In the genomic region with DNA sequence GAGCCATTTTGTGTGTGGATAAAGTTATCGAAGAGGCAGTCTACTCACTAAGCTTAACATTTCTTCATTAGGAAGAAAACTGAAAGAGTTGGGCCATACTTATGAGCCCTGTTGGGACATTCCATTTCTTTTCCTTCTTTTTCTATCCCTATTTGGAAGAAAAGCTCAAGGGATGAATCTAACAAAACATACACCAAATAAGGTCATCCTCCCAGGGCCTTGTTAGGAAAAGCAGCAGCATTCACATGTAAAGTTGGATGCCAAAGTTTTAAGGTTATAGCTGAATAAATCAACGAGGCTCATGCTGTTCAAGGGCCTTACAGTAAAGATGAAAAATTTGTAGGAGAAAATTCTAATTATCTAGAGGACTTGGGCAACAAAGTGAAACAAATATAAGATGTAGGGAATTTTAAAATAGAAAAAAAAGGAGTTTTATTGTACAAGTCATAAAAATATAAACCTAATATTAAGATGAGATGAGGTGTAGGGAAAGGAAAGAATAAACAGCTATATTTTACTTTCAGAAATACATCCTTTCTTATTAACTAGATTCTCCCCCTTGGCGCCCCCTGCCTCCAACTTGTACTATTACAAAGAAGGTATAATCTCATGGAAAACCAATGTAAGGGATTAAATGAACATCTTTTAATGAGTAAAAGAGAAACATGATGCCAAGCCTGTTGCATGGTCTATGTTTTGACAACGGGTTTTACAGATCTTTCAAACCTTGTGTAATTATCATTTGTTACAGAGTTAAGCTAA, we compare ENCODE assay signal across 14 cellular contexts.
DNase-seq lines count a peak whose midpoint lies in the region; FAIRE-seq and TF ChIP-seq lines count a peak whose summit lies in the region.
"Had no signal": no experiment of that assay in that cellular context is flagged by ENCODE, and none has a peak within 500 bp of the region (broad histone marks: within the 10 kb centered on the region; RNA-seq: fewer than 3 reads in every experiment).

No MANE protein-coding gene starts in this region.

- no peaks in the 10 kb centered on the region for H3K36me3 ChIP-seq in brain microvascular endothelial cell (replicated peaks)
- H3K36me3 ChIP-seq in colonic mucosa: no peaks in the 10 kb centered on the region
- H3K36me3 ChIP-seq: BLaER1, breast epithelium had no signal

- no peaks in the 10 kb centered on the region for H3K4me1 ChIP-seq in colonic mucosa
- H3K4me1 ChIP-seq: breast epithelium, psoas muscle had no signal

- H3K9ac ChIP-seq in colonic mucosa (ENCODE audit: low read depth in 2 of 2, low read length in 2 of 2): no peak overlapping the region
- H3K9ac ChIP-seq: BLaER1 had no signal

- H3K27ac Mint-ChIP-seq in activated naive CD4-positive, alpha-beta T cell treated with anti-CD3 and anti-CD28 coated beads for 36 hours: no peak overlapping the region
- H3K27ac Mint-ChIP-seq in osteocyte (ENCODE audit: unreplicated experiment): no peak overlapping the region
- no peak overlapping the region for H3K27ac Mint-ChIP-seq in activated T-helper 2 cell treated with anti-CD3 and anti-CD28 coated beads, Interferon-gamma antibody, Interleukin-2, Interleukin-4, amounts not matched to agents 10 μg/mL and 5 μg/mL and 100 μg/mL, durations not matched to agents 14 hours and 24 hours and 36 hours

- TF ChIP-seq CTCF in NB4 (IDR thresholded peaks at IDR 0.05; ENCODE audit: low read depth, low read length) (peak; percentile 27), brain microvascular endothelial cell (IDR thresholded peaks at IDR 0.05; ENCODE audit: low read depth, low read length, missing control alignments) (peak; percentile 43), osteocyte (IDR thresholded peaks at IDR 0.05) (peak; percentile 43), colonic mucosa (IDR thresholded peaks at IDR 0.05) (no peak)

- no peaks in the 10 kb centered on the region for H3K9me3 Mint-ChIP-seq in activated naive CD4-positive, alpha-beta T cell treated with anti-CD3 and anti-CD28 coated beads for 36 hours
- no peaks in the 10 kb centered on the region for H3K9me3 Mint-ChIP-seq in osteocyte (ENCODE audit: unreplicated experiment)
- H3K9me3 Mint-ChIP-seq in activated T-helper 2 cell treated with anti-CD3 and anti-CD28 coated beads, Interferon-gamma antibody, Interleukin-2, Interleukin-4, amounts not matched to agents 10 μg/mL and 5 μg/mL and 100 μg/mL, durations not matched to agents 14 hours and 24 hours and 36 hours: no peaks in the 10 kb centered on the region

- no peaks in the 10 kb centered on the region for H3K9me3 ChIP-seq in colonic mucosa
- H3K9me3 ChIP-seq: BLaER1, breast epithelium, psoas muscle had no signal

- TF ChIP-seq POLR2A in NB4 (IDR thresholded peaks at IDR 0.05; ENCODE audit: extremely low read depth, insufficient read length): no peak

- in situ Hi-C loops in brain microvascular endothelial cell (cut with HindIII; ENCODE audit: low pct_ligation_motif_present, low sequenced_read_pairs): no loop called here

- FAIRE-seq in urothelium cell line (lab: Jason Lieb, UNC): no peak

- no peak overlapping the region for H3K4me3 ChIP-seq in NB4 (ENCODE audit: low read depth, low read length)
- no peak overlapping the region for H3K4me3 ChIP-seq in brain microvascular endothelial cell (ENCODE audit: low read depth, low read length)
- H3K4me3 ChIP-seq in colonic mucosa: no peak overlapping the region
- H3K4me3 ChIP-seq: BLaER1, breast epithelium, lung, psoas muscle, SK-N-MC had no signal

- intact Hi-C loops in activated naive CD4-positive, alpha-beta T cell treated with anti-CD3 and anti-CD28 coated beads for 36 hours (cut with micrococcal nuclease): no loop called here
- intact Hi-C loops in colonic mucosa (cut with DNase I): loop anchor here (10.0 kb wide), 1 partner anchor 130 kb away; no protein-coding TSS in a partner anchor
- intact Hi-C loops in activated T-helper 2 cell treated with anti-CD3 and anti-CD28 coated beads, Interferon-gamma antibody, Interleukin-2, Interleukin-4, amounts not matched to agents 10 μg/mL and 5 μg/mL and 100 μg/mL, durations not matched to agents 14 hours and 24 hours and 36 hours (cut with micrococcal nuclease): no loop called here

- no peaks in the 10 kb centered on the region for H3K27me3 ChIP-seq in brain microvascular endothelial cell (replicated peaks)
- no peaks in the 10 kb centered on the region for H3K27me3 ChIP-seq in colonic mucosa
- H3K27me3 ChIP-seq: BLaER1, breast epithelium had no signal

- no peaks in the 10 kb centered on the region for H3K36me3 Mint-ChIP-seq in activated naive CD4-positive, alpha-beta T cell treated with anti-CD3 and anti-CD28 coated beads for 36 hours (ENCODE audit: low read depth)
- no peaks in the 10 kb centered on the region for H3K36me3 Mint-ChIP-seq in osteocyte (ENCODE audit: unreplicated experiment)
- no peaks in the 10 kb centered on the region for H3K36me3 Mint-ChIP-seq in activated T-helper 2 cell treated with anti-CD3 and anti-CD28 coated beads, Interferon-gamma antibody, Interleukin-2, Interleukin-4, amounts not matched to agents 10 μg/mL and 5 μg/mL and 100 μg/mL, durations not matched to agents 14 hours and 24 hours and 36 hours (ENCODE audit: low read depth)

- peak; percentile 5 for DNase-seq in activated naive CD4-positive, alpha-beta T cell treated with anti-CD3 and anti-CD28 coated beads for 36 hours
- no peak for DNase-seq in activated naive CD4-positive, alpha-beta T cell treated with anti-CD3 and anti-CD28 coated beads, Interleukin-2, amount 50 U/mL, for 16 hours
- DNase-seq in NB4 (ENCODE audit: low read depth) (peak; percentile 25), brain microvascular endothelial cell (no peak), osteocyte (ENCODE audit: extremely low spot score, unreplicated experiment) (no peak), colonic mucosa (no peak), urothelium cell line (ENCODE audit: low spot score) (no peak)
- DNase-seq in activated T-helper 2 cell treated with anti-CD3 and anti-CD28 coated beads, Interferon-gamma antibody, Interleukin-2, Interleukin-4, amounts not matched to agents 10 μg/mL and 5 μg/mL and 100 μg/mL, durations not matched to agents 14 hours and 24 hours and 36 hours (ENCODE audit: low spot score): no peak
- DNase-seq: psoas muscle, trophoblast cell had no signal

- no peaks in the 10 kb centered on the region for H3K4me1 Mint-ChIP-seq in activated naive CD4-positive, alpha-beta T cell treated with anti-CD3 and anti-CD28 coated beads for 36 hours (ENCODE audit: low read depth)
- H3K4me1 Mint-ChIP-seq in osteocyte (ENCODE audit: unreplicated experiment): no peaks in the 10 kb centered on the region
- H3K4me1 Mint-ChIP-seq in activated T-helper 2 cell treated with anti-CD3 and anti-CD28 coated beads, Interferon-gamma antibody, Interleukin-2, Interleukin-4, amounts not matched to agents 10 μg/mL and 5 μg/mL and 100 μg/mL, durations not matched to agents 14 hours and 24 hours and 36 hours (ENCODE audit: low read depth): no peaks in the 10 kb centered on the region

- H3K27me3 Mint-ChIP-seq in activated naive CD4-positive, alpha-beta T cell treated with anti-CD3 and anti-CD28 coated beads for 36 hours (ENCODE audit: low read depth): no peaks in the 10 kb centered on the region
- no peaks in the 10 kb centered on the region for H3K27me3 Mint-ChIP-seq in osteocyte (ENCODE audit: unreplicated experiment)
- H3K27me3 Mint-ChIP-seq in activated T-helper 2 cell treated with anti-CD3 and anti-CD28 coated beads, Interferon-gamma antibody, Interleukin-2, Interleukin-4, amounts not matched to agents 10 μg/mL and 5 μg/mL and 100 μg/mL, durations not matched to agents 14 hours and 24 hours and 36 hours (ENCODE audit: low read depth): no peaks in the 10 kb centered on the region

- CTCF ChIA-PET in activated naive CD4-positive, alpha-beta T cell treated with anti-CD3 and anti-CD28 coated beads for 36 hours (lab: Charles Lee): no interaction called here

- no peak overlapping the region for H3K27ac ChIP-seq in brain microvascular endothelial cell
- H3K27ac ChIP-seq in colonic mucosa: no peak overlapping the region
- H3K27ac ChIP-seq: BLaER1, breast epithelium, psoas muscle, SK-N-MC had no signal

- H3K4me3 Mint-ChIP-seq in activated naive CD4-positive, alpha-beta T cell treated with anti-CD3 and anti-CD28 coated beads for 36 hours: no peak overlapping the region
- no peak overlapping the region for H3K4me3 Mint-ChIP-seq in osteocyte (ENCODE audit: unreplicated experiment)
- H3K4me3 Mint-ChIP-seq in activated T-helper 2 cell treated with anti-CD3 and anti-CD28 coated beads, Interferon-gamma antibody, Interleukin-2, Interleukin-4, amounts not matched to agents 10 μg/mL and 5 μg/mL and 100 μg/mL, durations not matched to agents 14 hours and 24 hours and 36 hours (ENCODE audit: low read depth): no peak overlapping the region

Comparison
In these comparisons a context has a peak if more than half of its experiments do, and no peak if none do; other contexts are left out.
1. DNase-seq: peak in activated naive CD4-positive, alpha-beta T cell treated with anti-CD3 and anti-CD28 coated beads for 36 hours (single experiment) and NB4 (single experiment); none in activated naive CD4-positive, alpha-beta T cell treated with anti-CD3 and anti-CD28 coated beads, Interleukin-2, amount 50 U/mL, for 16 hours (single experiment), brain microvascular endothelial cell (single experiment), osteocyte (single experiment), colonic mucosa (single experiment), activated T-helper 2 cell treated with anti-CD3 and anti-CD28 coated beads, Interferon-gamma antibody, Interleukin-2, Interleukin-4, amounts not matched to agents 10 μg/mL and 5 μg/mL and 100 μg/mL, durations not matched to agents 14 hours and 24 hours and 36 hours (single experiment) and urothelium cell line (single experiment).